In the genomic region with DNA sequence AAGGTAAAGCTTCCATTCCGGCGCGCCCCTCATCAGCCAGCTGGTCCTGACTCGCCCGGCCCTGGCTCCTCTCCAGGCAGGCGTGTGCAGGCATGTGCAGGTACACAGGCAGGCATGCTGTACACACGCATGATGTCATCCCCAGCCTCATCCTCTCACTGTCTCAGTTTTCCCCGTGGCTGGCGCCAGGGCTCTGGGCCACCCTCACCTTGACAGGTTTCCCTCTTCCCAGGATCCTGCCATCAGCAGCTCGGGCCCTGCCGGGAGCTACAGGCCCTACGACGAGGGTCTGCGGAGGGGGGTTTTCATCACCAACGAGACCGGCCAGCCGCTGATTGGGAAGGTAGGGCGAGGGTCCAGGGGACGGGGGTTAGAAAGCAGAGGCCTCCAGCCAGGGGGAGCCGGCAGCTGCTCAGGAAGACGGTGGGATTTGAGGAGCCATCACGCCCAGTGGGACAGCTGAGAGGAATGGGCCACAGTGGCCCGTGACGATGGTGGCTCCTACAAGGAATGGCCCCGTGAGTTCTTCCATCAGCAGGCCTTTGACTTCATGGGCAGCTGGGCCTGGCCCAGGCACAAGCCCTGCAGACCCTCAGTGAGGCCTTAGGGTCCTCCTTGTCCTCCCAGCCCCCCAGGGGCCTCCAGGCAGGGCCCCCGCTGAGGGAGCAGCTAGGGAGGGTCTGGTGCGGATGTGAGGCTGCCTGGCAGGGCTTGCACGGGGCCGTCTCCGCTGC, we compare ENCODE assay signal across 17 cellular contexts. TPM values are rescaled to one million over a fixed set of nuclear protein-coding genes. Genes with fewer than 3 reads are reported as not detected.
DNase-seq lines count a peak whose midpoint lies in the region; ATAC-seq, FAIRE-seq and TF ChIP-seq lines count a peak whose summit lies in the region.
"Had no signal": no experiment of that assay in that cellular context is flagged by ENCODE, and none has a peak within 500 bp of the region (broad histone marks: within the 10 kb centered on the region; RNA-seq: fewer than 3 reads in every experiment).

No MANE protein-coding gene starts in this region.

- H3K4me3 Mint-ChIP-seq in activated T-cell treated with anti-CD3 and anti-CD28 coated beads, Interleukin-2, amount 50 U/mL, for 24 hours, result no peak overlapping the region
- H3K4me3 Mint-ChIP-seq in endodermal cell, result no peak overlapping the region
- H3K4me3 Mint-ChIP-seq: activated naive CD4-positive, alpha-beta T cell treated with anti-CD3 and anti-CD28 coated beads for 36 hours had no signal

- H3K36me3 Mint-ChIP-seq in activated T-cell treated with anti-CD3 and anti-CD28 coated beads, Interleukin-2, amount 50 U/mL, for 24 hours (ENCODE audit: low read depth), result peaks cover 8% of the 10 kb centered on the region
- H3K36me3 Mint-ChIP-seq in endodermal cell (ENCODE audit: low read depth), result peaks cover 11% of the 10 kb centered on the region

- H3K9me3 ChIP-seq in hepatocyte (ENCODE audit: low read depth) (no peaks in the 10 kb centered on the region), endodermal cell (ENCODE audit: control insufficient read depth, low read length) (peaks cover 6% of the 10 kb centered on the region)
- H3K9me3 ChIP-seq: mucosa of descending colon, Peyer's patch had no signal

- H3K9ac ChIP-seq in endodermal cell (ENCODE audit: extremely low read depth, low read length, poor library complexity, severe bottlenecking), result no peak overlapping the region

- H2AFZ ChIP-seq in hepatocyte, result no peak overlapping the region

- DNase-seq in activated T-cell treated with anti-CD3 and anti-CD28 coated beads, Interleukin-2, amount 50 U/mL, for 24 hours, result peak; percentile 6
- no peak for DNase-seq in activated T-cell treated with anti-CD3 and anti-CD28 coated beads for 4 hours
- peak; percentile 78 for DNase-seq in NCI-H345 treated with DMSO at 0.1 percent for 48 hours (lab: John Stamatoyannopoulos, UW; ENCODE audit: unreplicated experiment)
- peak; percentile 15 for DNase-seq in hepatocyte (ENCODE audit: low spot score)
- peak; percentile 81 for DNase-seq in ureter (ENCODE audit: low spot score)
- DNase-seq in endodermal cell, result no peak
- no peak for DNase-seq in GM12891 (ENCODE audit: insufficient read length, low spot score)
- DNase-seq: activated naive CD4-positive, alpha-beta T cell treated with anti-CD3 and anti-CD28 coated beads for 36 hours; heart right ventricle; mucosa of descending colon; NCI-H526 treated with DMSO at 0.1 percent for 48 hours; nucleus accumbens had no signal

- H3K4me1 Mint-ChIP-seq in activated T-cell treated with anti-CD3 and anti-CD28 coated beads, Interleukin-2, amount 50 U/mL, for 24 hours (ENCODE audit: low read depth), result no peaks in the 10 kb centered on the region
- H3K4me1 Mint-ChIP-seq in endodermal cell, result peaks cover 9% of the 10 kb centered on the region

- H4K20me1 ChIP-seq in hepatocyte (ENCODE audit: insufficient read depth, poor library complexity, severe bottlenecking), result no peaks in the 10 kb centered on the region

- ATAC-seq in HG03460 (IDR thresholded peaks at IDR 0.05; ENCODE audit: unreplicated experiment), result no peak
- ATAC-seq: HCT116, heart right ventricle, mucosa of descending colon had no signal

- no peaks in the 10 kb centered on the region for H3K9me2 ChIP-seq in hepatocyte (replicated peaks; ENCODE audit: insufficient read depth)

- no peaks in the 10 kb centered on the region for H3K27me3 Mint-ChIP-seq in activated T-cell treated with anti-CD3 and anti-CD28 coated beads, Interleukin-2, amount 50 U/mL, for 24 hours
- no peaks in the 10 kb centered on the region for H3K27me3 Mint-ChIP-seq in endodermal cell (ENCODE audit: insufficient read depth)

- H3K27ac Mint-ChIP-seq in activated T-cell treated with anti-CD3 and anti-CD28 coated beads, Interleukin-2, amount 50 U/mL, for 24 hours, result no peak overlapping the region
- no peak overlapping the region for H3K27ac Mint-ChIP-seq in endodermal cell
- H3K27ac Mint-ChIP-seq: activated naive CD4-positive, alpha-beta T cell treated with anti-CD3 and anti-CD28 coated beads for 36 hours had no signal

- no peak overlapping the region for H3K27ac ChIP-seq in hepatocyte
- no peak overlapping the region for H3K27ac ChIP-seq in endodermal cell (ENCODE audit: low read depth, low read length)
- H3K27ac ChIP-seq: dorsolateral prefrontal cortex, heart right ventricle, Peyer's patch had no signal

- FAIRE-seq in GM12891 (lab: Jason Lieb, UNC), result no peak

- H3K9me3 Mint-ChIP-seq in activated T-cell treated with anti-CD3 and anti-CD28 coated beads, Interleukin-2, amount 50 U/mL, for 24 hours, result no peaks in the 10 kb centered on the region
- H3K9me3 Mint-ChIP-seq in endodermal cell, result peaks cover 8% of the 10 kb centered on the region
- H3K9me3 Mint-ChIP-seq: activated naive CD4-positive, alpha-beta T cell treated with anti-CD3 and anti-CD28 coated beads for 36 hours had no signal

- no peaks in the 10 kb centered on the region for H3K36me3 ChIP-seq in hepatocyte (replicated peaks; ENCODE audit: insufficient read depth, low read depth)
- peaks cover 6% of the 10 kb centered on the region for H3K36me3 ChIP-seq in endodermal cell (ENCODE audit: control insufficient read depth, insufficient read depth, low read length)
- H3K36me3 ChIP-seq: Peyer's patch had no signal

- H3K4me3 ChIP-seq in hepatocyte (no peak overlapping the region), endodermal cell (ENCODE audit: low read length) (no peak overlapping the region)
- H3K4me3 ChIP-seq: dorsolateral prefrontal cortex, heart right ventricle, mucosa of descending colon, Peyer's patch had no signal

- no peaks in the 10 kb centered on the region for H3K79me2 ChIP-seq in hepatocyte

- H3K4me1 ChIP-seq in hepatocyte (ENCODE audit: insufficient read depth) (no peaks in the 10 kb centered on the region), endodermal cell (ENCODE audit: control insufficient read depth, insufficient read depth, low read length) (no peaks in the 10 kb centered on the region)
- H3K4me1 ChIP-seq: heart right ventricle had no signal

- TF ChIP-seq CTCF in hepatocyte (IDR thresholded peaks at IDR 0.05; ENCODE audit: poor library complexity) (no peak), endodermal cell (conservative IDR thresholded peaks at IDR 0.05) (no peak)

- no peak for TF ChIP-seq POLR2A in GM12891 (IDR thresholded peaks at IDR 0.05; ENCODE audit: low read depth, low read length)

- H3K27me3 ChIP-seq in hepatocyte (no peaks in the 10 kb centered on the region), endodermal cell (ENCODE audit: control insufficient read depth, insufficient read depth, low read length, poor library complexity, severe bottlenecking) (no peaks in the 10 kb centered on the region)
- H3K27me3 ChIP-seq: dorsolateral prefrontal cortex, heart right ventricle, Peyer's patch had no signal

- WGBS in hepatocyte (ENCODE audit: low lambda C conversion rate, missing lambda C conversion rate), result 91% methylated on average over 30 of the region's 30 CpGs
- 92 to 95% methylated on average over 27 to 30 of the region's 30 CpGs for WGBS in endodermal cell (ENCODE audit: insufficient coverage in 1 of 2, insufficient read length in 1 of 2), 2 experiments

- no peak overlapping the region for H3K4me2 ChIP-seq in hepatocyte

TF ChIP-seq in GM12891, 5 proteins besides CTCF, POLR2A, EP300 and RAD21:
- TF ChIP-seq PAX5 (IDR thresholded peaks at IDR 0.05; ENCODE audit: insufficient read depth, low read length, severe bottlenecking) (no peak), POU2F2 (IDR thresholded peaks at IDR 0.05; ENCODE audit: low read depth, low read length) (no peak), TAF1 (IDR thresholded peaks at IDR 0.05; ENCODE audit: low read depth, low read length) (no peak), SPI1 (IDR thresholded peaks at IDR 0.05; ENCODE audit: low read depth, low read length) (no peak), POLR2AphosphoS5 (IDR thresholded peaks at IDR 0.05; ENCODE audit: low read depth, low read length) (no peak)

RNA-seq across cellular contexts. Expression of gene GAA, which starts 8.5 kb away (rescaled TPM):
- total RNA-seq in hepatocyte, result 35.2 and 37.1 TPM in 2 replicates
- 43.1 and 55.8 TPM in 2 replicates for polyA plus RNA-seq in hepatocyte
- 60.7 TPM for total RNA-seq in ureter
- total RNA-seq in endodermal cell, result 10 to 100 TPM; 46.4 to 72.3 TPM
- 75.1 TPM for polyA plus RNA-seq in endodermal cell (2013, experiment 1 of 2)
- 65.7 TPM for polyA plus RNA-seq in endodermal cell (2013, experiment 2 of 2)
- polyA plus RNA-seq in GM12891 (2012; ENCODE audit: low read depth, missing spikeins), result 6.9 TPM

RNA-seq across cellular contexts. Expression of gene EIF4A3, which starts 37.0 kb away (rescaled TPM):
- 59.3 and 81.7 TPM in 2 replicates for total RNA-seq in hepatocyte
- 106 and 107 TPM in 2 replicates for polyA plus RNA-seq in hepatocyte
- total RNA-seq in ureter, result 84.8 TPM
- total RNA-seq in endodermal cell, result 100 to 1,000 TPM; 107 to 110 TPM
- 126 TPM for polyA plus RNA-seq in endodermal cell (2013, experiment 1 of 2)
- polyA plus RNA-seq in endodermal cell (2013, experiment 2 of 2), result 123 TPM
- 80.7 TPM for polyA plus RNA-seq in GM12891 (2012; ENCODE audit: low read depth, missing spikeins)

RNA-seq across cellular contexts. Expression of gene CARD14, which starts 60.0 kb away (rescaled TPM):
- total RNA-seq in hepatocyte, result 0.16 and 0.17 TPM in 2 replicates
- polyA plus RNA-seq in hepatocyte, result 0.17 and 0.61 TPM in 2 replicates
- total RNA-seq in ureter, result 19.3 TPM
- under 1 TPM in 1 of 2 donors, not detected in 1; 0.31 TPM for total RNA-seq in endodermal cell
- 0.50 TPM for polyA plus RNA-seq in endodermal cell (2013, experiment 1 of 2)
- 0.37 TPM for polyA plus RNA-seq in endodermal cell (2013, experiment 2 of 2)
- 0.18 TPM for polyA plus RNA-seq in GM12891 (2012; ENCODE audit: low read depth, missing spikeins)
- total RNA-seq: activated naive CD4-positive, alpha-beta T cell treated with anti-CD3 and anti-CD28 coated beads for 36 hours had no signal
- polyA plus RNA-seq: AG04450 had no signal

Comparison
In these comparisons a context has a peak if more than half of its experiments do, and no peak if none do; other contexts are left out.
1. DNase-seq: peak in activated T-cell treated with anti-CD3 and anti-CD28 coated beads, Interleukin-2, amount 50 U/mL, for 24 hours (single experiment), NCI-H345 treated with DMSO at 0.1 percent for 48 hours (single experiment), hepatocyte (single experiment) and ureter (single experiment); none in activated T-cell treated with anti-CD3 and anti-CD28 coated beads for 4 hours (single experiment), endodermal cell (single experiment) and GM12891 (single experiment).
2. RNA of gene CARD14, which starts 60.0 kb away (total RNA-seq): 19.3 TPM in ureter (single experiment); 0.31 TPM in endodermal cell and 0.16 to 0.17 TPM in hepatocyte; every median in the first group is over 10 times any median in the second.